8 cellular contexts compared by ENCODE assay signal in genomic region chr1:205791568-205792180, GRCh38. TPM values are rescaled to one million over a fixed set of nuclear protein-coding genes. Genes with fewer than 3 reads are reported as not detected.
A peak's percentile ranks its signal among the peaks of the same experiment; 100 is the strongest.
DNase-seq lines count a peak whose midpoint lies in the region; ATAC-seq and TF ChIP-seq lines count a peak whose summit lies in the region.

No MANE protein-coding gene starts in this region.

- peaks cover 54% of the 10 kb centered on the region for H3K36me3 ChIP-seq in cardiac muscle cell

- H3K4me1 Mint-ChIP-seq in IgD-negative memory B cell, result peaks cover 20 to 24% (median 23%) of the 10 kb centered on the region in 3 donors

- peak; percentile 72 for DNase-seq in A172 (ENCODE audit: low spot score)
- peak; percentile 49 for DNase-seq in RKO (ENCODE audit: low spot score)
- peak in 1 of 2 donors; percentile 49 for DNase-seq in activated naive CD4-positive, alpha-beta T cell treated with anti-CD3 and anti-CD28 coated beads, Interleukin-2, amount 50 U/mL, for 72 hours (ENCODE audit: low spot score in 2 of 2)
- peak; percentile 64 to 70 for DNase-seq in cardiac muscle cell (ENCODE audit: low read depth in 1 of 2, low spot score in 1 of 2)
- DNase-seq in renal cortical epithelial cell (ENCODE audit: low read depth), result peak; percentile 38

- peaks cover 6% of the 10 kb centered on the region for H3K36me3 Mint-ChIP-seq in IgD-negative memory B cell
- H3K36me3 Mint-ChIP-seq in activated naive CD4-positive, alpha-beta T cell treated with anti-CD3 and anti-CD28 coated beads, Interleukin-2, amount 50 U/mL, for 72 hours, result peaks cover 0 to 7% of the 10 kb centered on the region in 2 donors

- H3K27me3 Mint-ChIP-seq in IgD-negative memory B cell, result no peaks in the 10 kb centered on the region

- H3K4me3 Mint-ChIP-seq in IgD-negative memory B cell, result no peak overlapping the region

- H3K9me3 ChIP-seq in cardiac muscle cell (ENCODE audit: low read depth), result no peaks in the 10 kb centered on the region

- peak overlapping the region in 2 of 3 donors; percentile 33 to 50 for H3K27ac Mint-ChIP-seq in IgD-negative memory B cell
- no peak overlapping the region for H3K27ac Mint-ChIP-seq in activated naive CD4-positive, alpha-beta T cell treated with anti-CD3 and anti-CD28 coated beads, Interleukin-2, amount 50 U/mL, for 72 hours

- H3K27me3 ChIP-seq in cardiac muscle cell, result no peaks in the 10 kb centered on the region

- ATAC-seq in activated naive CD4-positive, alpha-beta T cell treated with anti-CD3 and anti-CD28 coated beads, Interleukin-2, amount 50 U/mL, for 72 hours, result peak; percentile 87 to 91
- ATAC-seq in GM21619 (IDR thresholded peaks at IDR 0.05; ENCODE audit: unreplicated experiment), result no peak

- TF ChIP-seq CTCF in GM12874 (IDR thresholded peaks at IDR 0.05; ENCODE audit: insufficient read depth, low read depth, low read length) (peak; percentile 86), cardiac muscle cell (IDR thresholded peaks at IDR 0.05; ENCODE audit: low read depth, low read length) (peak; percentile 84)

- no peaks in the 10 kb centered on the region for H3K4me1 ChIP-seq in cardiac muscle cell (ENCODE audit: low read depth)

- H3K9me3 Mint-ChIP-seq in IgD-negative memory B cell, result no peaks in the 10 kb centered on the region
- no peaks in the 10 kb centered on the region for H3K9me3 Mint-ChIP-seq in activated naive CD4-positive, alpha-beta T cell treated with anti-CD3 and anti-CD28 coated beads, Interleukin-2, amount 50 U/mL, for 72 hours

- peak overlapping the region; percentile 80 for H3K27ac ChIP-seq in cardiac muscle cell

- no peak overlapping the region for H3K4me3 ChIP-seq in cardiac muscle cell

RNA-seq across cellular contexts. Expression of gene RAB29, which starts 16.4 kb away (rescaled TPM):
- 29.8 and 33.3 TPM in 2 replicates for total RNA-seq in A172 (2014; rRNA removed; shearing (Covaris generic))
- polyA plus RNA-seq in IgD-negative memory B cell (92.2 TPM), cardiac muscle cell (6.5 and 15.2 TPM in 2 replicates)
- total RNA-seq in activated naive CD4-positive, alpha-beta T cell treated with anti-CD3 and anti-CD28 coated beads, Interleukin-2, amount 50 U/mL, for 72 hours, result 10 to 100 TPM; 22.3 to 39.0 TPM
- total RNA-seq in cardiac muscle cell (3.3 and 7.2 TPM in 2 replicates), renal cortical epithelial cell (45.7 and 53.2 TPM in 2 replicates)

RNA-seq across cellular contexts. Expression of gene SLC41A1, which starts 21.3 kb away (rescaled TPM):
- 19.2 and 28.6 TPM in 2 replicates for total RNA-seq in A172 (2014; rRNA removed; shearing (Covaris generic))
- polyA plus RNA-seq in IgD-negative memory B cell (10.9 TPM), cardiac muscle cell (43.5 and 44.5 TPM in 2 replicates)
- total RNA-seq in activated naive CD4-positive, alpha-beta T cell treated with anti-CD3 and anti-CD28 coated beads, Interleukin-2, amount 50 U/mL, for 72 hours, result 10 to 100 TPM; 31.1 to 64.4 TPM
- total RNA-seq in cardiac muscle cell (29.4 and 52.1 TPM in 2 replicates), renal cortical epithelial cell (8.9 and 32.2 TPM in 2 replicates)

RNA-seq across cellular contexts. Expression of gene NUCKS1, which starts 41.7 kb away (rescaled TPM):
- 323 and 355 TPM in 2 replicates for total RNA-seq in A172 (2014; rRNA removed; shearing (Covaris generic))
- polyA plus RNA-seq in IgD-negative memory B cell (14.6 TPM), cardiac muscle cell (47.0 and 80.9 TPM in 2 replicates)
- 100 to 1,000 TPM in 1 of 2 donors, 10 to 100 TPM in 1; 97.1 to 173 TPM for total RNA-seq in activated naive CD4-positive, alpha-beta T cell treated with anti-CD3 and anti-CD28 coated beads, Interleukin-2, amount 50 U/mL, for 72 hours
- total RNA-seq in cardiac muscle cell (100 and 175 TPM in 2 replicates), renal cortical epithelial cell (120 and 123 TPM in 2 replicates)

RNA-seq across cellular contexts. Expression of gene PM20D1, which starts 58.3 kb away (rescaled TPM):
- total RNA-seq in A172 (2014; rRNA removed; shearing (Covaris generic)), result not detected in 2 replicates
- 2.0 TPM for polyA plus RNA-seq in IgD-negative memory B cell
- under 1 TPM; 0.35 to 0.73 TPM for total RNA-seq in activated naive CD4-positive, alpha-beta T cell treated with anti-CD3 and anti-CD28 coated beads, Interleukin-2, amount 50 U/mL, for 72 hours
- total RNA-seq in cardiac muscle cell, result not detected in 2 replicates
- 0.18 and 0.57 TPM in 2 replicates for polyA plus RNA-seq in cardiac muscle cell
- total RNA-seq in renal cortical epithelial cell, result 0.05 and 0.35 TPM in 2 replicates

Comparison
In these comparisons a context has a peak if more than half of its experiments do, and no peak if none do; other contexts are left out.
1. H3K27ac Mint-ChIP-seq: peak in IgD-negative memory B cell (2 of 3); none in activated naive CD4-positive, alpha-beta T cell treated with anti-CD3 and anti-CD28 coated beads, Interleukin-2, amount 50 U/mL, for 72 hours (0 of 2).